In the genomic region with DNA sequence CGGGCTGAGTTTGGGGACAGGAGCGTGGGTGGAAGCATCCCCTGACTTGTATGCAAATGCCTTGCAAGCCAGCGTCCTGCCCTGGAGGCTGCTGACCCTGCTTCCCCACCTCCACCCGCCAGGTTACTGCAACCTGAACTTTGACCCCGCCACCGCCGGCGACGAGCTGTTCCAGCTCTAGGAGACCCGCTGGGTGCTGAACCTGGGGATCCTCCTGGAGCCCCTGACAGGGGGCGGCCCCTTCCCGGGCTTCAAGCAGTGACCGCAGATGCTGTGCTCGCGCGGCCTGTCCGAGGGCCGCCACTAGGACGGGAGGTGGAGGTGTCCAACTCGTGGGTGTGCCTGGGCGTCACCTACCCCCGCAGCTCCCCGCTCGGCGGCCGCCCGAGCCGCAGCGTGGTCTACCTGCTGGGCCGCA, we compare ENCODE assay signal across 9 cellular contexts. TPM values are rescaled to one million over a fixed set of nuclear protein-coding genes. Genes with fewer than 3 reads are reported as not detected.
A peak's percentile ranks its signal among the peaks of the same experiment; 100 is the strongest.
DNase-seq lines count a peak whose midpoint lies in the region; ATAC-seq and TF ChIP-seq lines count a peak whose summit lies in the region.
"Had no signal": no experiment of that assay in that cellular context is flagged by ENCODE, and none has a peak within 500 bp of the region (broad histone marks: within the 10 kb centered on the region; RNA-seq: fewer than 3 reads in every experiment).

No MANE protein-coding gene starts in this region.

- in situ Hi-C loops in brain microvascular endothelial cell (cut with HindIII; ENCODE audit: low pct_ligation_motif_present, low sequenced_read_pairs) = no loop called here
- in situ Hi-C loops in transverse colon (cut with MboI; ENCODE audit: low pct_ligation_motif_present in 1 of 4, low pct_unique_long_range_greater_than_20kb in 1 of 4, low sequenced_read_pairs in 3 of 4) = no loop called here

- no peaks in the 10 kb centered on the region for H3K36me3 ChIP-seq in brain microvascular endothelial cell (replicated peaks)
- H3K36me3 ChIP-seq in mesendoderm (ENCODE audit: control insufficient read depth, insufficient read depth, low read length) = no peaks in the 10 kb centered on the region
- no peaks in the 10 kb centered on the region for H3K36me3 ChIP-seq in transverse colon

- no peak for DNase-seq in activated T-cell treated with anti-CD3 and anti-CD28 coated beads, Interleukin-2, amount 50 U/mL, for 4 hours
- DNase-seq in activated T-cell treated with anti-CD3 and anti-CD28 coated beads for 4 hours = no peak
- no peak for DNase-seq in brain microvascular endothelial cell
- DNase-seq in mesendoderm = no peak
- peak; percentile 72 for DNase-seq in transverse colon
- no peak for DNase-seq in inferior parietal cortex (ENCODE audit: extremely low spot score)
- no peak for DNase-seq in DMS 273 treated with DMSO at 0.1 percent for 48 hours (lab: John Stamatoyannopoulos, UW)
- DNase-seq: NCI-H2227 treated with DMSO at 0.1 percent for 48 hours had no signal

- H3K9me3 Mint-ChIP-seq in activated T-cell treated with anti-CD3 and anti-CD28 coated beads, Interleukin-2, amount 50 U/mL, for 4 hours = no peaks in the 10 kb centered on the region

- no peak for TF ChIP-seq POLR2A in transverse colon (IDR thresholded peaks at IDR 0.05)

- no peak overlapping the region for H3K23ac ChIP-seq in mesendoderm (ENCODE audit: low read length)

- no peaks in the 10 kb centered on the region for H3K9me3 ChIP-seq in transverse colon

- H2BK15ac ChIP-seq in mesendoderm (replicated peaks; ENCODE audit: low read depth) = no peak overlapping the region

- no peak overlapping the region for H3K18ac ChIP-seq in mesendoderm (ENCODE audit: low read length)

- no peak overlapping the region for H2AK5ac ChIP-seq in mesendoderm (ENCODE audit: low read length)

- no peak overlapping the region for H3K9ac ChIP-seq in mesendoderm (ENCODE audit: low read length)

- H3K27me3 Mint-ChIP-seq in activated T-cell treated with anti-CD3 and anti-CD28 coated beads, Interleukin-2, amount 50 U/mL, for 4 hours (ENCODE audit: low read depth) = no peaks in the 10 kb centered on the region

- no peak overlapping the region for H2BK120ac ChIP-seq in mesendoderm (ENCODE audit: low read depth, low read length)

- no peaks in the 10 kb centered on the region for H3K79me1 ChIP-seq in mesendoderm (ENCODE audit: low read length)

- H3K4ac ChIP-seq in mesendoderm (ENCODE audit: low read depth, low read length) = no peak overlapping the region

- peaks cover 8% of the 10 kb centered on the region for H3K4me1 ChIP-seq in mesendoderm (ENCODE audit: control insufficient read depth, low read depth, low read length)
- peaks cover 38 to 51% (median 45%) of the 10 kb centered on the region in 4 donors for H3K4me1 ChIP-seq in transverse colon

- WGBS in mesendoderm (ENCODE audit: extremely low coverage, insufficient coverage, low lambda C conversion rate) = no CpG with 5 or more reads among the region's 30 CpGs
- WGBS in transverse colon (ENCODE audit: low coverage in 1 of 2), 2 donors = 24% methylated on average over 30 of the region's 30 CpGs; no CpG with 5 or more reads in 1 of the 2 donors

- H3K27ac ChIP-seq in brain microvascular endothelial cell (no peak overlapping the region), mesendoderm (ENCODE audit: low read depth, low read length) (no peak overlapping the region), transverse colon (peak overlapping the region; percentile 80 to 88 (median 86))

- no peak overlapping the region for H3K4me2 ChIP-seq in mesendoderm (ENCODE audit: low read length)

- peaks cover 20% of the 10 kb centered on the region for H3K4me1 Mint-ChIP-seq in activated T-cell treated with anti-CD3 and anti-CD28 coated beads, Interleukin-2, amount 50 U/mL, for 4 hours (ENCODE audit: low read depth)

- no peak overlapping the region for H2BK5ac ChIP-seq in mesendoderm (ENCODE audit: low read length)

- peak overlapping the region; percentile 63 for H3K56ac ChIP-seq in mesendoderm (ENCODE audit: low read length)

- no peaks in the 10 kb centered on the region for H3K79me2 ChIP-seq in mesendoderm (ENCODE audit: control insufficient read depth, insufficient read depth, low read length)

- H3K4me3 ChIP-seq in brain microvascular endothelial cell (ENCODE audit: low read depth, low read length) (peak overlapping the region; percentile 36), mesendoderm (ENCODE audit: low read length) (no peak overlapping the region), transverse colon (peak overlapping the region in 3 of 4 donors; percentile 32 to 39 (median 32))

- H3K4me3 Mint-ChIP-seq in activated T-cell treated with anti-CD3 and anti-CD28 coated beads, Interleukin-2, amount 50 U/mL, for 4 hours = peak overlapping the region; percentile 69

- TF ChIP-seq CTCF in brain microvascular endothelial cell (IDR thresholded peaks at IDR 0.05; ENCODE audit: low read depth, low read length, missing control alignments) (peak; percentile 4), transverse colon (IDR thresholded peaks at IDR 0.05) (peak in 1 of 5 experiments; percentile 44)

- H3K27me3 ChIP-seq in brain microvascular endothelial cell (replicated peaks) = no peaks in the 10 kb centered on the region
- H3K27me3 ChIP-seq in mesendoderm (ENCODE audit: insufficient read depth, low read length, poor library complexity) = no peaks in the 10 kb centered on the region
- H3K27me3 ChIP-seq in transverse colon = no peaks in the 10 kb centered on the region

- TF ChIP-seq EP300 in transverse colon (IDR thresholded peaks at IDR 0.05; ENCODE audit: low read depth) = no peak

- no peak for ATAC-seq in activated T-cell treated with anti-CD3 and anti-CD28 coated beads, Interleukin-2, amount 50 U/mL, for 4 hours
- ATAC-seq in GM21528 (IDR thresholded peaks at IDR 0.05; ENCODE audit: low FRiP score, unreplicated experiment) = no peak

- H3K36me3 Mint-ChIP-seq in activated T-cell treated with anti-CD3 and anti-CD28 coated beads, Interleukin-2, amount 50 U/mL, for 4 hours (ENCODE audit: insufficient read depth) = no peaks in the 10 kb centered on the region

- intact Hi-C loops in transverse colon (cut with DNase I; ENCODE audit: low total_unique reads) = loop anchor here (10.0 kb wide), 1 partner anchor 128 kb away; the partner anchor contains the start of gene NUP85

- no peak overlapping the region for H4K5ac ChIP-seq in mesendoderm (ENCODE audit: low read length)

- no peak overlapping the region for H4K8ac ChIP-seq in mesendoderm (ENCODE audit: low read depth, low read length)

RNA-seq across cellular contexts. Expression of gene SLC16A5, which starts 10.7 kb away (rescaled TPM):
- 1 to 10 TPM in 1 of 3 donors, under 1 TPM in 2; 0.53 to 1.2 (median 0.55) TPM for total RNA-seq in activated T-cell treated with anti-CD3 and anti-CD28 coated beads, Interleukin-2, amount 50 U/mL, for 4 hours
- 14.5 TPM for polyA plus RNA-seq in mesendoderm (2013, experiment 1 of 2)
- polyA plus RNA-seq in mesendoderm (2013, experiment 2 of 2) = 13.3 TPM
- 10 to 100 TPM; 65.9 to 94.6 (median 79.5) TPM for total RNA-seq in transverse colon

RNA-seq across cellular contexts. Expression of gene KCTD2, which starts 30.1 kb away (rescaled TPM):
- 10 to 100 TPM; 18.5 to 23.9 (median 22.2) TPM for total RNA-seq in activated T-cell treated with anti-CD3 and anti-CD28 coated beads, Interleukin-2, amount 50 U/mL, for 4 hours
- polyA plus RNA-seq in mesendoderm (2013, experiment 1 of 2) = 39.4 TPM
- polyA plus RNA-seq in mesendoderm (2013, experiment 2 of 2) = 37.9 TPM
- total RNA-seq in transverse colon = 10 to 100 TPM; 14.5 to 24.7 (median 19.7) TPM

RNA-seq across cellular contexts. Expression of gene ATP5PD, which starts 30.3 kb away (rescaled TPM):
- 100 to 1,000 TPM; 128 to 158 (median 147) TPM for total RNA-seq in activated T-cell treated with anti-CD3 and anti-CD28 coated beads, Interleukin-2, amount 50 U/mL, for 4 hours
- 592 TPM for polyA plus RNA-seq in mesendoderm (2013, experiment 1 of 2)
- polyA plus RNA-seq in mesendoderm (2013, experiment 2 of 2) = 600 TPM
- total RNA-seq in transverse colon = 100 to 1,000 TPM in 3 of 4 donors, 10 to 100 TPM in 1; 75.2 to 373 (median 245) TPM

RNA-seq across cellular contexts. Expression of gene ARMC7, which starts 32.7 kb away (rescaled TPM):
- total RNA-seq in activated T-cell treated with anti-CD3 and anti-CD28 coated beads, Interleukin-2, amount 50 U/mL, for 4 hours = 10 to 100 TPM; 13.2 to 14.4 (median 13.7) TPM
- 14.7 TPM for polyA plus RNA-seq in mesendoderm (2013, experiment 1 of 2)
- polyA plus RNA-seq in mesendoderm (2013, experiment 2 of 2) = 14.5 TPM
- 10 to 100 TPM in 3 of 4 donors, 1 to 10 TPM in 1; 8.2 to 41.1 (median 21.4) TPM for total RNA-seq in transverse colon

RNA-seq across cellular contexts. Expression of gene NT5C, which starts 54.5 kb away (rescaled TPM):
- 100 to 1,000 TPM in 1 of 3 donors, 10 to 100 TPM in 2; 91.0 to 103 (median 91.4) TPM for total RNA-seq in activated T-cell treated with anti-CD3 and anti-CD28 coated beads, Interleukin-2, amount 50 U/mL, for 4 hours
- polyA plus RNA-seq in mesendoderm (2013, experiment 1 of 2) = 52.7 TPM
- polyA plus RNA-seq in mesendoderm (2013, experiment 2 of 2) = 50.6 TPM
- 100 to 1,000 TPM; 162 to 247 (median 208) TPM for total RNA-seq in transverse colon

Comparison
In these comparisons a context has a peak if more than half of its experiments do, and no peak if none do; other contexts are left out.
1. H3K27ac ChIP-seq: peak in transverse colon (4 of 4); none in brain microvascular endothelial cell (single experiment) and mesendoderm (single experiment).
2. RNA of gene SLC16A5, which starts 10.7 kb away (total RNA-seq): 65.9 to 94.6 TPM in transverse colon; 0.53 to 1.2 TPM in activated T-cell treated with anti-CD3 and anti-CD28 coated beads, Interleukin-2, amount 50 U/mL, for 4 hours; every median in the first group is over 10 times any median in the second.